ENCODE assay signal across 7 cellular contexts in genomic region chr4:127741247-127741646, GRCh38. TPM values are rescaled to one million over a fixed set of nuclear protein-coding genes. Genes with fewer than 3 reads are reported as not detected.
"Had no signal": no experiment of that assay in that cellular context is flagged by ENCODE, and none has a peak within 500 bp of the region (broad histone marks: within the 10 kb centered on the region; RNA-seq: fewer than 3 reads in every experiment).

No MANE protein-coding gene starts in this region.

- H3K4me3 ChIP-seq: GM12878 had no signal

- DNase-seq: GDM1, GF-D8 had no signal

- ATAC-seq: GM12878 had no signal

- FAIRE-seq: GM12878, GM12891, GM12892, GM18507, GM19239 had no signal

RNA-seq across cellular contexts. Expression of gene SLC25A31, which starts 11.0 kb away (rescaled TPM):
- total RNA-seq: GM12878 had no signal
- polyA plus RNA-seq: GM12878 had no signal
